29 cellular contexts compared by ENCODE assay signal in genomic region chr4:108034560-108034959, GRCh38. TPM values are rescaled to one million over a fixed set of nuclear protein-coding genes. Genes with fewer than 3 reads are reported as not detected.
DNase-seq lines count a peak whose midpoint lies in the region; ATAC-seq, FAIRE-seq and TF ChIP-seq lines count a peak whose summit lies in the region.
"Had no signal": no experiment of that assay in that cellular context is flagged by ENCODE, and none has a peak within 500 bp of the region (broad histone marks: within the 10 kb centered on the region; RNA-seq: fewer than 3 reads in every experiment).

No MANE protein-coding gene starts in this region.

- peaks cover 74% of the 10 kb centered on the region for H3K4me1 ChIP-seq in DOHH2 (ENCODE audit: control insufficient read depth, low read length)
- H3K4me1 ChIP-seq in OCI-LY7 (ENCODE audit: insufficient read depth, low read length, poor library complexity, severe bottlenecking) = peaks cover 98% of the 10 kb centered on the region
- H3K4me1 ChIP-seq: HAP-1, testis, uterus had no signal

- H4K20me1 ChIP-seq in DOHH2 (ENCODE audit: control insufficient read depth, insufficient read depth, low read depth, low read length) = no peaks in the 10 kb centered on the region
- H4K20me1 ChIP-seq in OCI-LY7 (ENCODE audit: insufficient read depth, low read length) = no peaks in the 10 kb centered on the region

- no peaks in the 10 kb centered on the region for H3K27me3 Mint-ChIP-seq in activated T-cell treated with anti-CD3 and anti-CD28 coated beads, Interleukin-2, amount 50 U/mL, for 4 hours (ENCODE audit: low read depth)
- H3K27me3 Mint-ChIP-seq: stimulated activated memory B cell treated with anti-CD40 and anti-IgM and Interleukin-4, amounts not matched to agents 10 μg/mL and 1 μg/mL and 100 μg/mL, for 72 hours had no signal

- H3K27ac ChIP-seq in DOHH2 (ENCODE audit: low read depth, low read length) (peak overlapping the region; percentile 79), OCI-LY7 (ENCODE audit: low read depth, low read length, poor library complexity, severe bottlenecking) (peak overlapping the region; percentile 100)
- H3K27ac ChIP-seq: testis, uterus had no signal

- H3K4me3 Mint-ChIP-seq in activated T-cell treated with anti-CD3 and anti-CD28 coated beads, Interleukin-2, amount 50 U/mL, for 4 hours = no peak overlapping the region
- H3K4me3 Mint-ChIP-seq: nephron; stimulated activated memory B cell treated with anti-CD40 and anti-IgM and Interleukin-4, amounts not matched to agents 10 μg/mL and 1 μg/mL and 100 μg/mL, for 72 hours had no signal

- CTCF ChIA-PET in OCI-LY7 (lab: Charles Lee; ENCODE audit: unreplicated experiment) = interaction anchor here (0.6 to 1.9 kb wide), 3 partner anchors 9 to 125 kb away, joined by 3 to 7 read pairs (median 3); no protein-coding TSS in a partner anchor
- CTCF ChIA-PET in GM10248 (lab: Yijun Ruan, JAX) = interaction anchor here (0.7 to 16.4 kb wide), 5 partner anchors 17 to 540 kb away, joined by 3 to 157 read pairs (median 4); no protein-coding TSS in a partner anchor

- FAIRE-seq in frontal cortex (lab: Jason Lieb, UNC) = no peak
- FAIRE-seq: endothelial cell of umbilical vein, HTR-8/SVneo, small intestine, TTC549 had no signal

- H3K9me2 ChIP-seq in DOHH2 (replicated peaks; ENCODE audit: control insufficient read depth, low read length) (no peaks in the 10 kb centered on the region), OCI-LY7 (ENCODE audit: insufficient read depth, low read length) (no peaks in the 10 kb centered on the region)

- POLR2A ChIA-PET in OCI-LY7 (lab: Charles Lee) (interaction anchor here (0.5 to 13.4 kb wide), 17 partner anchors 9 to 585 kb away, joined by 3 to 205 read pairs (median 5); partner anchors contain the start of gene LEF1), GM10248 (lab: Yijun Ruan, JAX) (no interaction called here)

- peak; percentile 21 for DNase-seq in activated T-cell treated with anti-CD3 and anti-CD28 coated beads, Interleukin-2, amount 50 U/mL, for 4 hours
- no peak for DNase-seq in activated T-cell treated with anti-CD3 and anti-CD28 coated beads, Interleukin-2, amount 50 U/mL, for 48 hours
- DNase-seq in OCI-LY7 (ENCODE audit: low spot score) (peak; percentile 59), head of caudate nucleus (peak in 32 of 42 donors; percentile 9 to 70 (median 47)), frontal cortex (ENCODE audit: low spot score in 2 of 2) (no peak), GM10248 (ENCODE audit: extremely low spot score) (no peak), HuH-7 (ENCODE audit: low spot score) (no peak)
- DNase-seq: ACHN; Calu3; cerebellar nuclear complex; EL; islet precursor cell; NCI-H1092 treated with DMSO at 0.1 percent for 48 hours; NCI-H1930; NCI-H2227 treated with DMSO at 0.1 percent for 48 hours; NCI-H82; retina; small intestine; stimulated activated CD4-positive, alpha-beta T cell treated with anti-CD3 and anti-CD28 coated beads, Interleukin-2, amount 100 ng/mL, for 48 hours; testis; uterus had no signal

- H2AFZ ChIP-seq in OCI-LY7 (ENCODE audit: low read length) = peak overlapping the region; percentile 22; the same call in 1 of the 2 replicates

- no peaks in the 10 kb centered on the region for H3K9me3 Mint-ChIP-seq in activated T-cell treated with anti-CD3 and anti-CD28 coated beads, Interleukin-2, amount 50 U/mL, for 4 hours
- H3K9me3 Mint-ChIP-seq: nephron; stimulated activated memory B cell treated with anti-CD40 and anti-IgM and Interleukin-4, amounts not matched to agents 10 μg/mL and 1 μg/mL and 100 μg/mL, for 72 hours had no signal

- H3K79me2 ChIP-seq in DOHH2 (ENCODE audit: control insufficient read depth, low read length) (no peaks in the 10 kb centered on the region), OCI-LY7 (ENCODE audit: insufficient read depth, low read depth, low read length) (peaks cover 24% of the 10 kb centered on the region; the same call in 1 of the 2 replicates)

- no TSS peak for BruUV-seq in OCI-LY7 (replicated peaks; lab: Mats Ljungman, UMichigan)

- no peaks in the 10 kb centered on the region for H3K27me3 ChIP-seq in DOHH2 (ENCODE audit: control insufficient read depth, low read length)
- H3K27me3 ChIP-seq: testis, uterus had no signal

- no peak for ATAC-seq in activated T-cell treated with anti-CD3 and anti-CD28 coated beads, Interleukin-2, amount 50 U/mL, for 4 hours
- ATAC-seq: activated CD4-positive, CD25-positive, alpha-beta regulatory T cell treated with anti-CD3 and anti-CD28 coated beads, Interleukin-2, amount 50 U/mL, for 24 hours; stimulated activated memory B cell treated with anti-CD40 and anti-IgM and Interleukin-4, amounts not matched to agents 10 μg/mL and 1 μg/mL and 100 μg/mL, for 72 hours had no signal

- H3K4me1 Mint-ChIP-seq in activated T-cell treated with anti-CD3 and anti-CD28 coated beads, Interleukin-2, amount 50 U/mL, for 4 hours (ENCODE audit: low read depth) = peaks cover 64% of the 10 kb centered on the region

- H3K36me3 ChIP-seq in DOHH2 (ENCODE audit: control insufficient read depth, low read length) (peaks cover 49% of the 10 kb centered on the region), OCI-LY7 (ENCODE audit: insufficient read depth, low read length) (peaks cover 45% of the 10 kb centered on the region)
- H3K36me3 ChIP-seq: uterus had no signal

- no peak overlapping the region; the same call in 1 of the 2 replicates for H3K4me3 ChIP-seq in DOHH2 (ENCODE audit: low read length)
- H3K4me3 ChIP-seq in OCI-LY7 (ENCODE audit: low read depth, low read length, poor library complexity, severe bottlenecking) = peak overlapping the region; percentile 64
- H3K4me3 ChIP-seq: HAP-1, testis, uterus had no signal

- H3F3A ChIP-seq in DOHH2 (ENCODE audit: control insufficient read depth, insufficient read depth) = peaks cover 5% of the 10 kb centered on the region; the same call in 1 of the 2 replicates

- H3K9me3 ChIP-seq in DOHH2 (ENCODE audit: control insufficient read depth, insufficient read depth, low read length) = no peaks in the 10 kb centered on the region
- H3K9me3 ChIP-seq in OCI-LY7 (ENCODE audit: low read length) = peaks cover 10% of the 10 kb centered on the region; the same call in 1 of the 2 replicates
- H3K9me3 ChIP-seq: HAP-1, testis, uterus had no signal

- intact Hi-C loops in OCI-LY7 (cut with micrococcal nuclease; ENCODE audit: unreplicated experiment) = loop anchor here (2.0 to 5.0 kb wide), 2 partner anchors 46 to 323 kb away; partner anchors contain the start of gene HADH
- intact Hi-C loops in head of caudate nucleus (cut with DNase I) = no loop called here

- H3K4me2 ChIP-seq in DOHH2 (ENCODE audit: low read length) (peak overlapping the region; percentile 75), OCI-LY7 (ENCODE audit: low read length) (peak overlapping the region; percentile 90)

- peaks cover 11% of the 10 kb centered on the region for H3K36me3 Mint-ChIP-seq in activated T-cell treated with anti-CD3 and anti-CD28 coated beads, Interleukin-2, amount 50 U/mL, for 4 hours (ENCODE audit: insufficient read depth)

- TF ChIP-seq CTCF in DOHH2 (IDR thresholded peaks at IDR 0.05; ENCODE audit: low read depth, low read length, poor library complexity, severe bottlenecking) = no peak
- no peak for TF ChIP-seq CTCF in OCI-LY7 (conservative IDR thresholded peaks at IDR 0.05; ENCODE audit: low read length)
- no peak for TF ChIP-seq CTCF in GM10248 (IDR thresholded peaks at IDR 0.05; ENCODE audit: control extremely low read depth, extremely low read depth, low read depth, missing control alignments)

RNA-seq across cellular contexts. Expression of gene HADH, which starts 44.9 kb away (rescaled TPM):
- 10 to 100 TPM; 21.1 to 26.4 (median 22.5) TPM for total RNA-seq in activated T-cell treated with anti-CD3 and anti-CD28 coated beads, Interleukin-2, amount 50 U/mL, for 4 hours
- total RNA-seq in OCI-LY7 (2014; rRNA removed; shearing (Covaris generic)) = 31.2 and 32.3 TPM in 2 replicates
- total RNA-seq in OCI-LY7 (2022) (78.7 and 87.8 TPM in 2 replicates), frontal cortex (10.6 TPM)

Comparison
In these comparisons a context has a peak if more than half of its experiments do, and no peak if none do; other contexts are left out.
1. DNase-seq: peak in activated T-cell treated with anti-CD3 and anti-CD28 coated beads, Interleukin-2, amount 50 U/mL, for 4 hours (single experiment), OCI-LY7 (single experiment) and head of caudate nucleus (32 of 42); none in activated T-cell treated with anti-CD3 and anti-CD28 coated beads, Interleukin-2, amount 50 U/mL, for 48 hours (0 of 2), frontal cortex (0 of 2), GM10248 (single experiment) and HuH-7 (single experiment).